Comparison of ENCODE assay signal across 25 cellular contexts in the genomic region with DNA sequence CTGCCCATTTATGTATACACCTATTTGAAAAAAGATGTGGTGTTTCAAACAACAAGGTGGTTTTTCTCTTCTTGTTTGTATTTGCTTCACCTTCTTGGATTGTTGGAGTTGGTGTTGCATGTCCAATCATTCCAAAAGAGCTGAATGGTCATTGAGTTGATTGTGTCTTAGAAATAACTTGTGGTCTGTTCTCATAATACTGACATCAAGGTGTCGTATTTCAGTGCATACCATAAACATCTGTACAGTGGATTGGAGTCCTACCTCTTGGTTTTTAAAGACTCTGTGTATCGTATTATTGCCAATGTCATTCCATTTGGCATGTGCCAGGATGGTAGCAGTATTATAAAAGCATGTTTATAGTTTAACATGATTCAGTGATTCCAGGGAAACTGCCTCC.
A peak's percentile ranks its signal among the peaks of the same experiment; 100 is the strongest.
DNase-seq lines count a peak whose midpoint lies in the region; ATAC-seq, FAIRE-seq and TF ChIP-seq lines count a peak whose summit lies in the region.
"Had no signal": no experiment of that assay in that cellular context is flagged by ENCODE, and none has a peak within 500 bp of the region (broad histone marks: within the 10 kb centered on the region; RNA-seq: fewer than 3 reads in every experiment).

No MANE protein-coding gene starts in this region.

- H3K27me3 ChIP-seq in HepG2 (ENCODE audit: control insufficient read depth in 1 of 2, insufficient read depth in 2 of 2, low read length in 2 of 2) (no peaks in the 10 kb centered on the region), right lobe of liver (no peaks in the 10 kb centered on the region), upper lobe of right lung (no peaks in the 10 kb centered on the region)
- H3K27me3 ChIP-seq: esophagus squamous epithelium, neutrophil, suprapubic skin had no signal

- DNase-seq in HepG2 (ENCODE audit: low spot score) (no peak), right lobe of liver (no peak), chondrocyte (ENCODE audit: low spot score) (no peak), naive B cell (no peak), upper lobe of right lung (no peak), urothelium cell line (ENCODE audit: low spot score) (no peak)
- DNase-seq: activated CD4-positive, alpha-beta memory T cell treated with anti-CD3 and anti-CD28 coated beads for 36 hours; activated CD4-positive, CD25-positive, alpha-beta regulatory T cell; activated naive CD4-positive, alpha-beta T cell; amniotic stem cell; Calu3; central memory CD4-positive, alpha-beta T cell; effector CD8-positive, alpha-beta T cell; esophagus squamous epithelium; head of caudate nucleus; NCI-H1092; NCI-H2029; NCI-H510A; NK-92 treated with Interleukin-12 subunit alpha and Interleukin-12 subunit beta, amount 100 ng/mL, for 24 hours; SK-N-SH had no signal

- no peak for TF ChIP-seq EP300 in HepG2 (IDR thresholded peaks at IDR 0.05; ENCODE audit: low read depth in 2 of 2, low read length in 2 of 2)
- TF ChIP-seq EP300 in HepG2 (CRISPR knock-in tag; IDR thresholded peaks at IDR 0.05; ENCODE audit: borderline replicate concordance), result no peak

- H3K4me2 ChIP-seq in HepG2 (ENCODE audit: low read depth, low read length), result no peak overlapping the region
- H3K4me2 ChIP-seq: SK-N-SH had no signal

- BruUV-seq in HepG2 (replicated peaks; lab: Mats Ljungman, UMichigan), result no TSS peak

- H3K4me1 ChIP-seq in HepG2 (ENCODE audit: insufficient read depth, low read length) (peaks cover 94% of the 10 kb centered on the region), right lobe of liver (peaks cover 0 to 72% (median 19%) of the 10 kb centered on the region in 4 donors), upper lobe of right lung (peaks cover 63% of the 10 kb centered on the region)

- H3K27ac Mint-ChIP-seq in chondrocyte (ENCODE audit: unreplicated experiment) (peak overlapping the region; percentile 88), naive B cell (peak overlapping the region in 4 of 6 donors; percentile 5 to 70 (median 49))
- H3K27ac Mint-ChIP-seq: activated CD4-positive, alpha-beta memory T cell treated with anti-CD3 and anti-CD28 coated beads for 36 hours had no signal

- in situ Hi-C loops in HepG2 (cut with HindIII; ENCODE audit: extremely low pct_ligation_motif_present, low pct_unique_long_range_greater_than_20kb), result no loop called here

- H3K79me2 ChIP-seq in HepG2 (ENCODE audit: insufficient read depth, low read length), result peaks cover 97% of the 10 kb centered on the region

- ATAC-seq in HepG2 (no peak), right lobe of liver (no peak), naive B cell (ENCODE audit: low read depth in 2 of 2) (no peak), upper lobe of right lung (no peak), GM19035 (IDR thresholded peaks at IDR 0.05; ENCODE audit: unreplicated experiment) (no peak), HG02571 (IDR thresholded peaks at IDR 0.05; ENCODE audit: unreplicated experiment) (no peak)

- no peak for TF ChIP-seq CTCF in HepG2 (CRISPR knock-in tag; IDR thresholded peaks at IDR 0.05)
- TF ChIP-seq CTCF in right lobe of liver (IDR thresholded peaks at IDR 0.05), result no peak
- no peak for TF ChIP-seq CTCF in chondrocyte (IDR thresholded peaks at IDR 0.05)
- TF ChIP-seq CTCF in upper lobe of right lung (IDR thresholded peaks at IDR 0.05), result no peak

- no peaks in the 10 kb centered on the region for H3K36me3 ChIP-seq in HepG2 (replicated peaks in 1 of 2; ENCODE audit: control insufficient read depth in 1 of 2, insufficient read depth in 2 of 2, low read length in 2 of 2)
- no peaks in the 10 kb centered on the region for H3K36me3 ChIP-seq in right lobe of liver
- no peaks in the 10 kb centered on the region for H3K36me3 ChIP-seq in upper lobe of right lung
- H3K36me3 ChIP-seq: esophagus squamous epithelium, neutrophil, suprapubic skin had no signal

- H3K27me3 Mint-ChIP-seq in chondrocyte (ENCODE audit: low read depth), result no peaks in the 10 kb centered on the region
- no peaks in the 10 kb centered on the region for H3K27me3 Mint-ChIP-seq in naive B cell

- CTCF ChIA-PET in HepG2 (lab: Yijun Ruan, JAX; ENCODE audit: low intra/inter-chr PET ratio, low total read pairs), result no interaction called here

- no peak overlapping the region for H3K4me3 ChIP-seq in HepG2 (replicated peaks in 1 of 3; ENCODE audit: insufficient read depth in 1 of 3, low read depth in 2 of 3, low read length in 3 of 3)
- H3K4me3 ChIP-seq in right lobe of liver, result no peak overlapping the region
- no peak overlapping the region for H3K4me3 ChIP-seq in upper lobe of right lung
- H3K4me3 ChIP-seq: A549, esophagus squamous epithelium, suprapubic skin had no signal

- no peaks in the 10 kb centered on the region for H3K9me3 ChIP-seq in HepG2 (ENCODE audit: low read length)
- H3K9me3 ChIP-seq in right lobe of liver, result no peaks in the 10 kb centered on the region
- no peaks in the 10 kb centered on the region for H3K9me3 ChIP-seq in upper lobe of right lung
- H3K9me3 ChIP-seq: A549, esophagus squamous epithelium, neutrophil, SK-N-SH, suprapubic skin had no signal

- H3K9me3 Mint-ChIP-seq in chondrocyte (ENCODE audit: low read depth), result no peaks in the 10 kb centered on the region
- no peaks in the 10 kb centered on the region for H3K9me3 Mint-ChIP-seq in naive B cell
- H3K9me3 Mint-ChIP-seq: activated CD4-positive, alpha-beta memory T cell treated with anti-CD3 and anti-CD28 coated beads for 36 hours had no signal

- H3K4me1 Mint-ChIP-seq in chondrocyte (ENCODE audit: low read depth) (peaks cover 92% of the 10 kb centered on the region), naive B cell (peaks cover 76 to 93% (median 87%) of the 10 kb centered on the region in 3 donors)

- TF ChIP-seq RAD21 in HepG2 (CRISPR knock-in tag; IDR thresholded peaks at IDR 0.05), result no peak

- H3K27ac ChIP-seq in HepG2 (ENCODE audit: extremely low read length, insufficient read depth, low read length) (peak overlapping the region; percentile 9), right lobe of liver (no peak overlapping the region), upper lobe of right lung (peak overlapping the region; percentile 37)
- H3K27ac ChIP-seq: neutrophil, suprapubic skin had no signal

- H3K4me3 Mint-ChIP-seq in chondrocyte (ENCODE audit: unreplicated experiment) (no peak overlapping the region), naive B cell (peak overlapping the region in 1 of 8 donors; percentile 44)
- H3K4me3 Mint-ChIP-seq: activated CD4-positive, alpha-beta memory T cell treated with anti-CD3 and anti-CD28 coated beads for 36 hours had no signal

- H3K36me3 Mint-ChIP-seq in chondrocyte (ENCODE audit: low read depth) (no peaks in the 10 kb centered on the region), naive B cell (peaks cover 4 to 7% of the 10 kb centered on the region in 2 donors)
- H3K36me3 Mint-ChIP-seq: activated CD4-positive, alpha-beta memory T cell treated with anti-CD3 and anti-CD28 coated beads for 36 hours had no signal

- no peak overlapping the region for H3K9ac ChIP-seq in HepG2 (ENCODE audit: insufficient read depth, low read depth, low read length)
- H3K9ac ChIP-seq: SK-N-SH had no signal

- peaks cover 22% of the 10 kb centered on the region for H4K20me1 ChIP-seq in HepG2 (ENCODE audit: insufficient read depth, low read length)

- WGBS in HepG2 (ENCODE audit: low lambda C conversion rate), result 100% methylated on average over 2 of the region's 2 CpGs
- 92% methylated on average over 2 of the region's 2 CpGs for WGBS in right lobe of liver (ENCODE audit: insufficient coverage, low coverage, low lambda C conversion rate, missing lambda C conversion rate)

- no peak for FAIRE-seq in HepG2 (lab: Jason Lieb, UNC)
- FAIRE-seq in urothelium cell line (lab: Jason Lieb, UNC), result no peak
- FAIRE-seq: A549 had no signal

- POLR2A ChIA-PET in HepG2 (lab: Yijun Ruan, JAX), result no interaction called here

- intact Hi-C loops in HepG2 (cut with micrococcal nuclease; ENCODE audit: unreplicated experiment) (loop anchor here (10.0 kb wide), 1 partner anchor 668 kb away; no protein-coding TSS in a partner anchor), right lobe of liver (cut with DNase I) (no loop called here), upper lobe of right lung (cut with DNase I) (no loop called here)

- TF ChIP-seq POLR2A in HepG2 (IDR thresholded peaks at IDR 0.05; ENCODE audit: insufficient read depth in 1 of 2, low read depth in 2 of 2, low read length in 2 of 2) (no peak), right lobe of liver (IDR thresholded peaks at IDR 0.05) (no peak)

- no peak overlapping the region for H2AFZ ChIP-seq in HepG2 (ENCODE audit: low read length)

TF ChIP-seq in HepG2, 621 proteins besides CTCF, POLR2A, EP300 and RAD21:
- TF ChIP-seq HCFC1 (IDR thresholded peaks at IDR 0.05; ENCODE audit: low read depth, low read length) (no peak), ZNF207 (IDR thresholded peaks at IDR 0.05; ENCODE audit: borderline replicate concordance) (no peak), TAF15 (IDR thresholded peaks at IDR 0.05; ENCODE audit: low read depth, low read length, poor library complexity, severe bottlenecking) (no peak), ZNF703 (CRISPR knock-in tag; IDR thresholded peaks at IDR 0.05; ENCODE audit: borderline replicate concordance) (no peak), ZSCAN29 (CRISPR knock-in tag; conservative IDR thresholded peaks at IDR 0.05) (no peak), PLRG1 (conservative IDR thresholded peaks at IDR 0.05) (no peak), RCOR2 (CRISPR knock-in tag; IDR thresholded peaks at IDR 0.05) (no peak)
- TF ChIP-seq, protein P1, sequence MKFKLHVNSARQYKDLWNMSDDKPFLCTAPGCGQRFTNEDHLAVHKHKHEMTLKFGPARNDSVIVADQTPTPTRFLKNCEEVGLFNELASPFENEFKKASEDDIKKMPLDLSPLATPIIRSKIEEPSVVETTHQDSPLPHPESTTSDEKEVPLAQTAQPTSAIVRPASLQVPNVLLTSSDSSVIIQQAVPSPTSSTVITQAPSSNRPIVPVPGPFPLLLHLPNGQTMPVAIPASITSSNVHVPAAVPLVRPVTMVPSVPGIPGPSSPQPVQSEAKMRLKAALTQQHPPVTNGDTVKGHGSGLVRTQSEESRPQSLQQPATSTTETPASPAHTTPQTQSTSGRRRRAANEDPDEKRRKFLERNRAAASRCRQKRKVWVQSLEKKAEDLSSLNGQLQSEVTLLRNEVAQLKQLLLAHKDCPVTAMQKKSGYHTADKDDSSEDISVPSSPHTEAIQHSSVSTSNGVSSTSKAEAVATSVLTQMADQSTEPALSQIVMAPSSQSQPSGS (CRISPR knock-in tag; IDR thresholded peaks at IDR 0.05), result no peak

Comparison
In these comparisons a context has a peak if more than half of its experiments do, and no peak if none do; other contexts are left out.
1. H3K27ac ChIP-seq: peak in HepG2 (single experiment) and upper lobe of right lung (single experiment); none in right lobe of liver (0 of 3).